Comparison of ENCODE assay signal across 9 cellular contexts in the genomic region with DNA sequence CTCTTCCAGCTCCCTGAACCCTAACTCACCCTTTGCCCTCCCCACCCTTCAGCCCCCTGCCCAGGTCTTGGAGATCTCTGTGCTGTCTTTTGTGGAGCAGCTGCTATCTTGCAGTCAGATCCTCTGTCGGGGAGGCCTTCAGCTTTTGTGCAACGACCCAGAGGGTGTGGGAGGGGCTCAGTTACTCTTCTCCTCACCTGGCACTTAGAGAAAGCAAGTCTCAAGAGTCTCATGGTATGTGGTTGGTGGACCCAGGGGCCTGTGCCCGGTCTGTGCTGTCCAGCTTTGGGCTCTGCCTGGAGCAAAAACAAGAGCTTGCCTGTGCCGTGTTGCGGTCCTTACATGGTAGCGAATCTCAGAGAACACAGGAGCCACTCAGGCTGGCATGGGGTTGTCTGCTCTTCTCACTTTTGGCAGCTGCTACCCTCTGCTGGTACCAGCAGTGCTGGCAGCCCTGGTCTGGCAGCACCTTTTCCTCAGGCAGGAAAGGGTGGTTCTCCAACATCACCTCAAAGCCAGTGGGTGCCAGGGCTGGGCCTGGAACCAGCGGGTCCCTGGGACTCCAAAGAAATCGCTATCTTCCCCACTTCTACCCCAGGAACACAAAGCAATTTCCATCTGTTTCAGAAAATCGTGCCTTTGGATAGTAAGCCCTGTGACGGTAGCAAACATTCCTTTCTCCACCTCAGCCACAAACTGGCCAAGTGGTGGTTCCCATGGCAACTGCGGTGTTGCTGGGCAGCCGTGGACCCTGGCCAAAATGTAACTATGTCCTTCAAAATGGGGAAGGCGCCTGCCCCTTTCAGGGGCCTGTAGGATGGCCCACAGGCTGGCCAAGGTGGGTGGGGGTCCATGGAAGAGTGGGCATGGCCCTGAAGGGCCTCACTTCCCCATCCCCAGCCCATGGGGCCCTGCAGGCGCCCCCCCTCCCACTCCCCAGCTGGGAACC.
A peak's percentile ranks its signal among the peaks of the same experiment; 100 is the strongest.
DNase-seq lines count a peak whose midpoint lies in the region; ATAC-seq lines count a peak whose summit lies in the region.
"Had no signal": no experiment of that assay in that cellular context is flagged by ENCODE, and none has a peak within 500 bp of the region (broad histone marks: within the 10 kb centered on the region; RNA-seq: fewer than 3 reads in every experiment).

No MANE protein-coding gene starts in this region.

- ATAC-seq in stimulated activated effector memory CD8-positive, alpha-beta T cell treated with anti-CD3 and anti-CD28 coated beads, Interleukin-12 subunit alpha, Interleukin-12 subunit beta, amount 100 ng/mL, for 72 hours: peak; percentile 74
- ATAC-seq in HG02852 (IDR thresholded peaks at IDR 0.05; ENCODE audit: unreplicated experiment) (no peak), HG03097 (IDR thresholded peaks at IDR 0.05; ENCODE audit: low FRiP score, unreplicated experiment) (no peak)

- H3K36me3 Mint-ChIP-seq in stimulated activated effector memory CD8-positive, alpha-beta T cell treated with anti-CD3 and anti-CD28 coated beads, Interleukin-12 subunit alpha, Interleukin-12 subunit beta, amount 100 ng/mL, for 72 hours: peaks cover 42% of the 10 kb centered on the region

- H3K9me3 Mint-ChIP-seq in stimulated activated effector memory CD8-positive, alpha-beta T cell treated with anti-CD3 and anti-CD28 coated beads, Interleukin-12 subunit alpha, Interleukin-12 subunit beta, amount 100 ng/mL, for 72 hours: no peaks in the 10 kb centered on the region

- peak overlapping the region; percentile 60 for H3K27ac Mint-ChIP-seq in stimulated activated effector memory CD8-positive, alpha-beta T cell treated with anti-CD3 and anti-CD28 coated beads, Interleukin-12 subunit alpha, Interleukin-12 subunit beta, amount 100 ng/mL, for 72 hours
- H3K27ac Mint-ChIP-seq: IgD-negative memory B cell had no signal

- peak overlapping the region; percentile 72 for H3K27ac ChIP-seq in angular gyrus (ENCODE audit: low read depth, low read length)

- no peak overlapping the region for H3K4me3 Mint-ChIP-seq in stimulated activated effector memory CD8-positive, alpha-beta T cell treated with anti-CD3 and anti-CD28 coated beads, Interleukin-12 subunit alpha, Interleukin-12 subunit beta, amount 100 ng/mL, for 72 hours

- H3K4me1 Mint-ChIP-seq in stimulated activated effector memory CD8-positive, alpha-beta T cell treated with anti-CD3 and anti-CD28 coated beads, Interleukin-12 subunit alpha, Interleukin-12 subunit beta, amount 100 ng/mL, for 72 hours: peaks cover 47% of the 10 kb centered on the region

- peak; percentile 27 for DNase-seq in GDM1 (lab: John Stamatoyannopoulos, UW)
- peak; percentile 53 for DNase-seq in NCI-H69 (lab: John Stamatoyannopoulos, UW)
- peak; percentile 54 for DNase-seq in inferior parietal cortex (ENCODE audit: extremely low spot score)
- no peak for DNase-seq in stimulated activated effector memory CD8-positive, alpha-beta T cell treated with anti-CD3 and anti-CD28 coated beads, Interleukin-12 subunit alpha, Interleukin-12 subunit beta, amount 100 ng/mL, for 72 hours (ENCODE audit: low spot score in 2 of 2)
- no peak for DNase-seq in dedifferentiated amniotic fluid mesenchymal stem cell (ENCODE audit: extremely low spot score)

Comparison
In these comparisons a context has a peak if more than half of its experiments do, and no peak if none do; other contexts are left out.
1. DNase-seq: peak in GDM1 (single experiment), NCI-H69 (single experiment) and inferior parietal cortex (single experiment); none in stimulated activated effector memory CD8-positive, alpha-beta T cell treated with anti-CD3 and anti-CD28 coated beads, Interleukin-12 subunit alpha, Interleukin-12 subunit beta, amount 100 ng/mL, for 72 hours (0 of 2) and dedifferentiated amniotic fluid mesenchymal stem cell (single experiment).